ENCODE assay signal across 17 cellular contexts in the genomic region with DNA sequence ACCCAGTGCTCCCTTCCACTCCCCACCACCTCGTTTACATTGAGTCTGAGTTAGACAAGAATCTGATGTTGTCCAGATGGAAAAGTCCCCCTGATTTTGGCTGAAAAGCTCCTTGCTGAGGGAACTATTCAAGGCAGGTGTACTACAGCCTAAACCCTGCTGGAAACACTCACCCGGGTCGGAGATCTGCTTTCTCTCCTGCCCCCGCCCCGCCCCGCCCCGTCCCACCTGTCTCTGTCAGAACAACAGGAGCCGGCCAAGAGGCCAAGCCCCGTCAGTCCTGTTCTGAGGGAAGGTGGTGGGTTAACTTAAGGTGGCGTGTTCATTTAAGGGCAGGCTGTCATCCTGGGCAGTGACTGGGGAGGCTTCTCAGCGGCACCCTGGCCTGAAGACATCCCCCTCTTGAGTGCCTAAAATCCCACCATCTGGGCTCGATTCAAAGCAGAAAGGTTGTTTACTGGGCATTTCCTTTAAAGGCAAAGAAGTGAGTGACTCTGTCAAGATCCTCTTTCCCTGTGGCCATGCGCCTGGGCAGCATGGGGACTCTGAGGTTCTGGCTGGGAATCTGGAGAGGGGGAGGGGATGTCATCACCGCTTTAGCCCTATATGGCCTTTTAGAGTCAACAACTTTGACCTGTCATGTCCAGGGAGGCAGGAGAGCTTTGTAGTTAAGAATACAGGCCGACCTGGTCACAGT.
DNase-seq lines count a peak whose midpoint lies in the region; TF ChIP-seq lines count a peak whose summit lies in the region.
"Had no signal": no experiment of that assay in that cellular context is flagged by ENCODE, and none has a peak within 500 bp of the region (broad histone marks: within the 10 kb centered on the region; RNA-seq: fewer than 3 reads in every experiment).

No MANE protein-coding gene starts in this region.

- TF ChIP-seq RAD21 in liver (IDR thresholded peaks at IDR 0.05) = no peak

- no peak for TF ChIP-seq POLR2A in suprapubic skin (IDR thresholded peaks at IDR 0.05)

- H3K4me3 ChIP-seq in liver (ENCODE audit: low read depth in 1 of 3, low read length in 3 of 3) (no peak overlapping the region), suprapubic skin (no peak overlapping the region)
- H3K4me3 ChIP-seq: BLaER1 treated with 17β-estradiol and CSF1 and Interleukin-3, amounts not matched to agents 10 nM and 100 nM; SK-N-MC had no signal

- TF ChIP-seq EP300 in suprapubic skin (IDR thresholded peaks at IDR 0.05) = no peak

- CTCF ChIA-PET in RWPE1 (lab: Yijun Ruan, JAX) = interaction anchor here (0.8 kb wide), 1 partner anchor 23 kb away, joined by 3 read pairs; no protein-coding TSS in a partner anchor
- CTCF ChIA-PET in HEK293T (lab: Yijun Ruan, JAX) = no interaction called here

- POLR2A ChIA-PET in RWPE1 (lab: Yijun Ruan, JAX; ENCODE audit: low non-redundant PET) = no interaction called here
- POLR2A ChIA-PET in HEK293T (lab: Yijun Ruan, JAX) = no interaction called here

- H3K9me3 ChIP-seq in liver (ENCODE audit: control insufficient read depth in 4 of 4, low read length in 3 of 4) (no peaks in the 10 kb centered on the region), suprapubic skin (no peaks in the 10 kb centered on the region)
- H3K9me3 ChIP-seq: BLaER1 treated with 17β-estradiol and CSF1 and Interleukin-3, amounts not matched to agents 10 nM and 100 nM had no signal

- H3K9ac ChIP-seq in liver (ENCODE audit: low read depth in 1 of 2, low read length in 2 of 2) = no peak overlapping the region
- H3K9ac ChIP-seq: BLaER1 treated with 17β-estradiol and CSF1 and Interleukin-3, amounts not matched to agents 10 nM and 100 nM had no signal

- WGBS in liver = 42% methylated on average over 15 of the region's 15 CpGs
- WGBS in suprapubic skin = 38% methylated on average over 11 of the region's 15 CpGs

- H3K36me3 ChIP-seq in liver (ENCODE audit: control insufficient read depth in 4 of 4, insufficient read depth in 3 of 4, low read depth in 1 of 4, low read length in 3 of 4) = no peaks in the 10 kb centered on the region
- no peaks in the 10 kb centered on the region for H3K36me3 ChIP-seq in suprapubic skin
- H3K36me3 ChIP-seq: BLaER1 treated with 17β-estradiol and CSF1 and Interleukin-3, amounts not matched to agents 10 nM and 100 nM had no signal

- TF ChIP-seq CTCF in RWPE1 (conservative IDR thresholded peaks at IDR 0.05; ENCODE audit: low read depth) (no peak), liver (IDR thresholded peaks at IDR 0.05; ENCODE audit: low read depth, low read length, missing input control) (no peak), suprapubic skin (IDR thresholded peaks at IDR 0.05) (no peak)

- DNase-seq in NCI-H1417 (lab: John Stamatoyannopoulos, UW) = peak in 2 of 3 experiments; percentile 13 to 55
- DNase-seq in NCI-H1417 treated with DMSO at 0.1 percent for 48 hours (lab: John Stamatoyannopoulos, UW) = no peak
- peak; percentile 30 for DNase-seq in RWPE1 (ENCODE audit: low spot score)
- no peak for DNase-seq in suprapubic skin (ENCODE audit: low spot score in 2 of 2)
- no peak for DNase-seq in Ammon's horn (ENCODE audit: low spot score)
- no peak for DNase-seq in glomerular visceral epithelial cell (ENCODE audit: extremely low spot score)
- no peak for DNase-seq in HEK293T (ENCODE audit: extremely low spot score)
- DNase-seq: activated CD4-positive, alpha-beta T cell treated with anti-CD3 and anti-CD28 coated beads, Interleukin-2, amount 10 ng/mL, durations not matched to agents 24 days and 14 days; activated naive CD4-positive, alpha-beta T cell treated with Interleukin-2 at 50 U/mL for 16 hours; naive thymus-derived CD4-positive, alpha-beta T cell; NCI-H2227 treated with DMSO at 0.1 percent for 48 hours; OCI-M1; stimulated activated CD4-positive, alpha-beta T cell treated with anti-CD3 and anti-CD28 coated beads, Interleukin-2, amount 100 ng/mL, for 48 hours had no signal

- H3K4me1 ChIP-seq in liver (ENCODE audit: control insufficient read depth in 4 of 4, insufficient read depth in 4 of 4, low read length in 3 of 4) = no peaks in the 10 kb centered on the region
- peaks cover 25% of the 10 kb centered on the region for H3K4me1 ChIP-seq in suprapubic skin

- H3K27ac ChIP-seq in RWPE1 (no peak overlapping the region), liver (ENCODE audit: low read depth in 1 of 2, low read length in 2 of 2) (no peak overlapping the region), suprapubic skin (peak overlapping the region; percentile 34)
- H3K27ac ChIP-seq: 22Rv1; BLaER1 treated with 17β-estradiol and CSF1 and Interleukin-3, amounts not matched to agents 10 nM and 100 nM; SK-N-MC had no signal

- H3K27me3 ChIP-seq in liver (ENCODE audit: control insufficient read depth in 4 of 4, insufficient read depth in 4 of 4, low read length in 3 of 4) (no peaks in the 10 kb centered on the region), suprapubic skin (no peaks in the 10 kb centered on the region)
- H3K27me3 ChIP-seq: BLaER1 treated with 17β-estradiol and CSF1 and Interleukin-3, amounts not matched to agents 10 nM and 100 nM had no signal

TF ChIP-seq in liver, 16 proteins besides CTCF, POLR2A, EP300 and RAD21:
- TF ChIP-seq SP1 (IDR thresholded peaks at IDR 0.05) = no peak
- TF ChIP-seq NR2F2 (IDR thresholded peaks at IDR 0.05) = peak; percentile 73

TF ChIP-seq in HEK293T, 16 proteins besides CTCF, POLR2A, EP300 and RAD21:
- TF ChIP-seq ELF4 (IDR thresholded peaks at IDR 0.05) = no peak
- no peak for TF ChIP-seq FOXK2 (IDR thresholded peaks at IDR 0.05)
TF ChIP-seq in HEK293T: peak in this region for 0.

Comparison
In these comparisons a context has a peak if more than half of its experiments do, and no peak if none do; other contexts are left out.
1. DNase-seq: peak in NCI-H1417 (2 of 3) and RWPE1 (single experiment); none in NCI-H1417 treated with DMSO at 0.1 percent for 48 hours (single experiment), suprapubic skin (0 of 2), Ammon's horn (single experiment), glomerular visceral epithelial cell (single experiment) and HEK293T (single experiment).